In the genomic region with DNA sequence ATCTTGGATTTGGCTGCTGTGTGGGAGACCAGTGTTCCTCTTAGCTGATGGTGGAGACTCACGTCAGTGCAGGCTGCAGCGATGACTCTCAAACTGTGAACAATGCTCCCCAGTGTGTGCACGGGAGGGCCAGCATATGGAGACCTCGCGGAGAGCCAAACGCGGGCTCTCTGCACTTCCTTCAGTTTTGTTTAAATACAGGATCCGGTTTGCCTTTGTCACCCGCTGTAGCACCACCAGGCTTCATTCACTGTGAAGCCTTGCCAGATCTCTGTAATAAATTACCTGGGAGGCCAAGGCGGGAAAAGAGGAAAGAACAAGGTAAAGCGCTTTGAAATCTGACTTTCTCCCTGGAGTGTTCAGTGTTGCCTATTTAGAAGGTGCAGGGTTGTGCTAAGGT, we compare ENCODE assay signal across 15 cellular contexts. TPM values are rescaled to one million over a fixed set of nuclear protein-coding genes. Genes with fewer than 3 reads are reported as not detected.
DNase-seq lines count a peak whose midpoint lies in the region; ATAC-seq and TF ChIP-seq lines count a peak whose summit lies in the region.
"Had no signal": no experiment of that assay in that cellular context is flagged by ENCODE, and none has a peak within 500 bp of the region (broad histone marks: within the 10 kb centered on the region; RNA-seq: fewer than 3 reads in every experiment).

No MANE protein-coding gene starts in this region.

- no peaks in the 10 kb centered on the region for H3K36me3 Mint-ChIP-seq in neural crest cell (ENCODE audit: low read depth)
- H3K36me3 Mint-ChIP-seq: CD4-positive, alpha-beta memory T cell; naive thymus-derived CD4-positive, alpha-beta T cell had no signal

- no peaks in the 10 kb centered on the region for H3K27me3 ChIP-seq in GM23248 (replicated peaks; ENCODE audit: insufficient read depth)
- H3K27me3 ChIP-seq: breast epithelium, thyroid gland had no signal

- no peak overlapping the region for H3K27ac ChIP-seq in GM23248
- H3K27ac ChIP-seq: breast epithelium, thyroid gland had no signal

- no peak overlapping the region for H3K9ac ChIP-seq in GM23248

- H3K79me2 ChIP-seq in GM23248 (ENCODE audit: insufficient read depth), result no peaks in the 10 kb centered on the region

- DNase-seq in GM23248 (peak; percentile 30), NCI-H524 treated with DMSO at 0.1 percent for 48 hours (lab: John Stamatoyannopoulos, UW) (peak; percentile 3), choroid plexus epithelial cell (ENCODE audit: low read depth) (peak; percentile 56), neural crest cell (ENCODE audit: low read depth, low spot score) (peak; percentile 37), NCI-H187 treated with DMSO at 0.1 percent for 48 hours (lab: John Stamatoyannopoulos, UW) (no peak)
- no peak for DNase-seq in stimulated activated CD8-positive, alpha-beta memory T cell treated with anti-CD3 and anti-CD28 coated beads, Interleukin-4, amount 100 ng/mL, for 48 hours
- DNase-seq: activated CD4-positive, alpha-beta T cell treated with anti-CD3 and anti-CD28 coated beads for 36 hours; activated effector memory CD4-positive, alpha-beta T cell treated with Interleukin-2 at 50 U/mL for 16 hours; CD4-positive, alpha-beta memory T cell; naive thymus-derived CD4-positive, alpha-beta T cell had no signal

- no peak overlapping the region for H3K4me2 ChIP-seq in GM23248 (ENCODE audit: unreplicated experiment)
- H3K4me2 ChIP-seq: smooth muscle cell had no signal

- H3F3A ChIP-seq in GM23248 (ENCODE audit: insufficient read depth), result no peaks in the 10 kb centered on the region

- peak overlapping the region; percentile 27; the same call in 1 of the 2 replicates for H2AFZ ChIP-seq in GM23248

- WGBS in GM23248 (ENCODE audit: low coverage in 1 of 2, low lambda C conversion rate in 2 of 2, missing lambda C conversion rate in 2 of 2), 2 experiments, result 50 to 54% methylated on average over 11 of the region's 11 CpGs

- H3K27me3 Mint-ChIP-seq in neural crest cell (ENCODE audit: low read depth), result no peaks in the 10 kb centered on the region

- H3K36me3 ChIP-seq in GM23248 (ENCODE audit: low read depth), result no peaks in the 10 kb centered on the region
- H3K36me3 ChIP-seq: breast epithelium, thyroid gland had no signal

- no peaks in the 10 kb centered on the region for H3K9me3 Mint-ChIP-seq in neural crest cell
- H3K9me3 Mint-ChIP-seq: CD4-positive, alpha-beta memory T cell; naive thymus-derived CD4-positive, alpha-beta T cell had no signal

- H3K4me3 Mint-ChIP-seq in neural crest cell, result peak overlapping the region; percentile 60
- H3K4me3 Mint-ChIP-seq: activated CD4-positive, alpha-beta T cell treated with anti-CD3 and anti-CD28 coated beads for 36 hours; CD4-positive, alpha-beta memory T cell; naive thymus-derived CD4-positive, alpha-beta T cell had no signal

- H3K9me2 ChIP-seq in GM23248 (ENCODE audit: insufficient read depth), result no peaks in the 10 kb centered on the region

- in situ Hi-C loops in GM23248 (cut with MboI), result no loop called here

- H3K9me3 ChIP-seq in GM23248 (ENCODE audit: low read depth), result no peaks in the 10 kb centered on the region
- H3K9me3 ChIP-seq: breast epithelium, thyroid gland had no signal

- no peak for ATAC-seq in HG03097 (IDR thresholded peaks at IDR 0.05; ENCODE audit: low FRiP score, unreplicated experiment)
- no peak for ATAC-seq in HG03457 (IDR thresholded peaks at IDR 0.05; ENCODE audit: unreplicated experiment)
- ATAC-seq: activated CD4-positive, alpha-beta T cell treated with anti-CD3 and anti-CD28 coated beads for 36 hours; naive thymus-derived CD4-positive, alpha-beta T cell had no signal

- H3K4me3 ChIP-seq in GM23248 (no peak overlapping the region), choroid plexus epithelial cell (ENCODE audit: low read depth, low read length) (no peak overlapping the region)
- H3K4me3 ChIP-seq: smooth muscle cell, thyroid gland had no signal

- H4K20me1 ChIP-seq in GM23248 (ENCODE audit: insufficient read depth), result no peaks in the 10 kb centered on the region

- TF ChIP-seq CTCF in choroid plexus epithelial cell (conservative IDR thresholded peaks at IDR 0.05; ENCODE audit: low read depth, low read length), result no peak
- no peak for TF ChIP-seq CTCF in neural crest cell (conservative IDR thresholded peaks at IDR 0.05)

- H3K4me1 Mint-ChIP-seq in neural crest cell, result peaks cover 45% of the 10 kb centered on the region

- H3K4me1 ChIP-seq in GM23248 (ENCODE audit: insufficient read depth), result 0 out of 2 replicates have a peak, but pooled peaks cover 3% of the 10 kb centered on the region
- H3K4me1 ChIP-seq: breast epithelium had no signal

- H3K27ac Mint-ChIP-seq in neural crest cell (ENCODE audit: unreplicated experiment), result peak overlapping the region; percentile 99
- H3K27ac Mint-ChIP-seq: activated CD4-positive, alpha-beta T cell treated with anti-CD3 and anti-CD28 coated beads for 36 hours; CD4-positive, alpha-beta memory T cell; naive thymus-derived CD4-positive, alpha-beta T cell had no signal

RNA-seq across cellular contexts. Expression of a gene that starts 30.7 kb away (rescaled TPM):
- 64.0 and 68.4 TPM in 2 replicates for total RNA-seq in GM23248 (2014; rRNA removed; shearing (Covaris generic))
- polyA plus RNA-seq in GM23248 (2016; fragmentation: Nextera tagmentation; extraction: Ambion mirVana), result 95.1 and 96.0 TPM in 2 replicates
- 25.0 and 27.8 TPM in 2 replicates for total RNA-seq in neural crest cell

Comparison
In these comparisons a context has a peak if more than half of its experiments do, and no peak if none do; other contexts are left out.
1. DNase-seq: peak in GM23248 (single experiment), NCI-H524 treated with DMSO at 0.1 percent for 48 hours (single experiment), choroid plexus epithelial cell (single experiment) and neural crest cell (single experiment); none in stimulated activated CD8-positive, alpha-beta memory T cell treated with anti-CD3 and anti-CD28 coated beads, Interleukin-4, amount 100 ng/mL, for 48 hours (single experiment) and NCI-H187 treated with DMSO at 0.1 percent for 48 hours (single experiment).